ENCODE assay signal across 19 cellular contexts in genomic region chr6:169801396-169802160, GRCh38. TPM values are rescaled to one million over a fixed set of nuclear protein-coding genes. Genes with fewer than 3 reads are reported as not detected.
DNase-seq lines count a peak whose midpoint lies in the region; ATAC-seq and TF ChIP-seq lines count a peak whose summit lies in the region.
"Had no signal": no experiment of that assay in that cellular context is flagged by ENCODE, and none has a peak within 500 bp of the region (broad histone marks: within the 10 kb centered on the region; RNA-seq: fewer than 3 reads in every experiment).

No MANE protein-coding gene starts in this region.

- TF ChIP-seq CTCF in hepatocyte (IDR thresholded peaks at IDR 0.05; ENCODE audit: poor library complexity) (no peak), osteoblast (IDR thresholded peaks at IDR 0.05; ENCODE audit: extremely low read depth, low read depth, low read length) (no peak)

- H2AFZ ChIP-seq in hepatocyte (no peak overlapping the region), osteoblast (ENCODE audit: low read length) (no peak overlapping the region)

- no peak overlapping the region for H3K9ac ChIP-seq in HUES64 (ENCODE audit: low read depth, low read length)

- no peaks in the 10 kb centered on the region for H4K20me1 ChIP-seq in hepatocyte (ENCODE audit: insufficient read depth, poor library complexity, severe bottlenecking)
- H4K20me1 ChIP-seq in osteoblast (ENCODE audit: insufficient read depth, low read length) = no peaks in the 10 kb centered on the region

- H3K4me1 ChIP-seq in HUES64 (ENCODE audit: insufficient read depth, low read length) = peaks cover 19% of the 10 kb centered on the region; the same call in 1 of the 2 replicates
- H3K4me1 ChIP-seq in hepatocyte (ENCODE audit: insufficient read depth) = peaks cover 27% of the 10 kb centered on the region
- H3K4me1 ChIP-seq in osteoblast (ENCODE audit: insufficient read depth, low read length) = peaks cover 7% of the 10 kb centered on the region

- peak; percentile 60 for DNase-seq in ELF-1 (ENCODE audit: low read depth, low spot score)
- no peak for DNase-seq in hepatocyte (ENCODE audit: low spot score)
- DNase-seq in osteoblast (ENCODE audit: insufficient read length, low spot score, missing footprints) = peak; percentile 47
- DNase-seq in DMS153 treated with DMSO at 0.1 percent for 48 hours (lab: John Stamatoyannopoulos, UW; ENCODE audit: unreplicated experiment) = no peak
- DNase-seq in SIG-M5 treated with dmso at 0.1 percent for 504 hours (lab: John Stamatoyannopoulos, UW; ENCODE audit: unreplicated experiment) = no peak
- no peak for DNase-seq in DMS153 (lab: John Stamatoyannopoulos, UW)
- DNase-seq: activated CD4-positive, alpha-beta T cell treated with anti-CD3 and anti-CD28 coated beads, Interleukin-2, amount 50 U/mL, for 1 hour; activated naive CD4-positive, alpha-beta T cell treated with anti-CD3 and anti-CD28 coated beads, Interleukin-2, amount 10 ng/mL, durations not matched to agents 7 days and 5 days; activated T-cell treated with anti-CD3 and anti-CD28 coated beads for 4 hours; GDM1; KG1; NCI-H526; stimulated activated CD4-positive, alpha-beta T cell treated with anti-CD3 and anti-CD28 coated beads, Interleukin-2, amount 100 ng/mL, for 48 hours; T-helper 1 cell had no signal

- H3K9me3 ChIP-seq in HUES64 (ENCODE audit: insufficient read depth, low read depth, low read length) (no peaks in the 10 kb centered on the region), hepatocyte (ENCODE audit: low read depth) (no peaks in the 10 kb centered on the region), osteoblast (ENCODE audit: low read depth, low read length) (no peaks in the 10 kb centered on the region)
- H3K9me3 ChIP-seq: upper lobe of right lung had no signal

- ATAC-seq in GM18505 (IDR thresholded peaks at IDR 0.05; ENCODE audit: unreplicated experiment) = no peak
- ATAC-seq: GM12878; naive thymus-derived CD8-positive, alpha-beta T cell had no signal

- no peaks in the 10 kb centered on the region for H3K36me3 ChIP-seq in HUES64 (ENCODE audit: insufficient read depth, low read length)
- H3K36me3 ChIP-seq in hepatocyte (replicated peaks; ENCODE audit: insufficient read depth, low read depth) = no peaks in the 10 kb centered on the region
- H3K36me3 ChIP-seq in osteoblast (ENCODE audit: insufficient read depth, low read length) = no peaks in the 10 kb centered on the region
- H3K36me3 ChIP-seq: upper lobe of right lung had no signal

- no peak for TF ChIP-seq POLR2A in GM18505 (IDR thresholded peaks at IDR 0.05; ENCODE audit: borderline replicate concordance, extremely low read depth, insufficient read depth, insufficient read length)

- H3K27me3 ChIP-seq in HUES64 (ENCODE audit: insufficient read depth, low read length) (no peaks in the 10 kb centered on the region; the same call in 1 of the 2 replicates), hepatocyte (no peaks in the 10 kb centered on the region), osteoblast (ENCODE audit: insufficient read depth, low read length) (no peaks in the 10 kb centered on the region)
- H3K27me3 ChIP-seq: upper lobe of right lung had no signal

- peak overlapping the region; percentile 12; the same call in 1 of the 2 replicates for H3K27ac ChIP-seq in HUES64 (ENCODE audit: low read depth, low read length)
- peak overlapping the region; percentile 93 for H3K27ac ChIP-seq in hepatocyte
- H3K27ac ChIP-seq in osteoblast (ENCODE audit: low read depth, low read length) = no peak overlapping the region
- H3K27ac ChIP-seq: upper lobe of right lung had no signal

- no peaks in the 10 kb centered on the region for H3K9me2 ChIP-seq in hepatocyte (replicated peaks; ENCODE audit: insufficient read depth)

- H3K4me3 ChIP-seq in HUES64 (ENCODE audit: low read length) (no peak overlapping the region), hepatocyte (no peak overlapping the region), osteoblast (ENCODE audit: insufficient read depth, low read length) (no peak overlapping the region)
- H3K4me3 ChIP-seq: GM12878, upper lobe of right lung had no signal

- peaks cover 3% of the 10 kb centered on the region for H3K79me2 ChIP-seq in hepatocyte
- H3K79me2 ChIP-seq in osteoblast (ENCODE audit: insufficient read depth, low read length) = no peaks in the 10 kb centered on the region

- 86% methylated on average over 31 of the region's 31 CpGs for WGBS in HUES64
- 78% methylated on average over 31 of the region's 31 CpGs for WGBS in hepatocyte (ENCODE audit: low lambda C conversion rate, missing lambda C conversion rate)

- H3K4me2 ChIP-seq in hepatocyte (peak overlapping the region; percentile 52), osteoblast (ENCODE audit: insufficient read depth, low read length) (no peak overlapping the region)

RNA-seq across cellular contexts. Expression of gene ERMARD, which starts 50.2 kb away (rescaled TPM):
- 9.6 TPM for polyA plus RNA-seq in HUES64 (2013, experiment 1 of 2)
- 12.5 TPM for polyA plus RNA-seq in HUES64 (2013, experiment 2 of 2)
- total RNA-seq in hepatocyte = 16.9 and 27.4 TPM in 2 replicates
- polyA plus RNA-seq in hepatocyte = 22.7 and 25.5 TPM in 2 replicates
- 21.4 and 23.3 TPM in 2 replicates for total RNA-seq in osteoblast

RNA-seq across cellular contexts. Expression of gene DYNLT2, which starts 50.2 kb away (rescaled TPM):
- 1.1 TPM for polyA plus RNA-seq in HUES64 (2013, experiment 1 of 2)
- polyA plus RNA-seq in HUES64 (2013, experiment 2 of 2) = 1.1 TPM
- total RNA-seq in hepatocyte (2.9 and 4.0 TPM in 2 replicates), osteoblast (1.8 and 2.2 TPM in 2 replicates)
- 3.1 and 4.2 TPM in 2 replicates for polyA plus RNA-seq in hepatocyte

Comparison
In these comparisons a context has a peak if more than half of its experiments do, and no peak if none do; other contexts are left out.
1. DNase-seq: peak in ELF-1 (single experiment) and osteoblast (single experiment); none in hepatocyte (single experiment), DMS153 treated with DMSO at 0.1 percent for 48 hours (single experiment), SIG-M5 treated with dmso at 0.1 percent for 504 hours (single experiment) and DMS153 (single experiment).